8 cellular contexts compared by ENCODE assay signal in the genomic region with DNA sequence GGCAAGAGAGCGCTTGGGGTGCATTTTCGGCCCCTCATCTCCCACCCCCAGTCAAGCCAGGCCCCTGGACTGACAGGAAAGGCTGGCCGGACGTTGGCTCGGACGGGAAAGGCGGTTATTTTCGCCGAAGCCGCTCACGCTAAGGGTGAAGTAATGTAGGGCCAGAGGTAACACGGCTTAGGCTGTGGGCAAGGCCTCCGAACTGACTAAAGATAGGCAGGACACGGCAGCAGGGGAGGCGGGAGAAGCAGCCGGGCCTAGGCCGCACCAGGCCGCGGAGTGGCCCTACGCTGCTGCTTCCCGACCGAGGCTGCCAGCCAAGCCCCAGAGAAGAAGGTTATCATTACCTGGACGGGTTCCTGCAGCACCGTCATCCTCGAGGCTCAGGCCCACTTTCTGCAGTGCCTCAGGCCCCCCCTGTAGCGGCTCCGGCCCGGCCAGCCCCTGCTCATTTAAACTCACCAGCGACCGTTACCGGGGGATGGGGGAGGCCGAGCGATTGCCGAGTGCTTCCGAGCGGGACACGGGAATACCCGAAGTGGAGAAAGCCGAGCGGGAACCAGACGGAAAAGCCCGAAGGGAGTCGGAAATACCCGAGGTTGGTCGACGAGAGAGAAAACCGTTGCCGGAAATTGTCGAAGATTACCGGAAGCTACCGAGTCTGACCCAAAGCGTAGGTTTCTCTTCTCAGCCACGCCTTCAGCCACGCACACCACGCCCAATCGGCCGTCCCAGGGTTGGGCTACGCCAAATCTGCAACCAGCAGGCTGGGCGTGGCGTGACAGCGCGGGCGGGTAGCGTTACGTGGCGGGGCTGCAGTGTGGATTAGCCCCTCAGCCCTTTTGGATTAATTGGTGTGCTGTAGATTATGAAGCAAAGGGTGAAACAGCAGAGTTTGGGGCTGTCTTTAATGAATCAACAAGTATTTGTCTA. TPM values are rescaled to one million over a fixed set of nuclear protein-coding genes. Genes with fewer than 3 reads are reported as not detected.
DNase-seq lines count a peak whose midpoint lies in the region; ATAC-seq and TF ChIP-seq lines count a peak whose summit lies in the region.

A gene with protein sequence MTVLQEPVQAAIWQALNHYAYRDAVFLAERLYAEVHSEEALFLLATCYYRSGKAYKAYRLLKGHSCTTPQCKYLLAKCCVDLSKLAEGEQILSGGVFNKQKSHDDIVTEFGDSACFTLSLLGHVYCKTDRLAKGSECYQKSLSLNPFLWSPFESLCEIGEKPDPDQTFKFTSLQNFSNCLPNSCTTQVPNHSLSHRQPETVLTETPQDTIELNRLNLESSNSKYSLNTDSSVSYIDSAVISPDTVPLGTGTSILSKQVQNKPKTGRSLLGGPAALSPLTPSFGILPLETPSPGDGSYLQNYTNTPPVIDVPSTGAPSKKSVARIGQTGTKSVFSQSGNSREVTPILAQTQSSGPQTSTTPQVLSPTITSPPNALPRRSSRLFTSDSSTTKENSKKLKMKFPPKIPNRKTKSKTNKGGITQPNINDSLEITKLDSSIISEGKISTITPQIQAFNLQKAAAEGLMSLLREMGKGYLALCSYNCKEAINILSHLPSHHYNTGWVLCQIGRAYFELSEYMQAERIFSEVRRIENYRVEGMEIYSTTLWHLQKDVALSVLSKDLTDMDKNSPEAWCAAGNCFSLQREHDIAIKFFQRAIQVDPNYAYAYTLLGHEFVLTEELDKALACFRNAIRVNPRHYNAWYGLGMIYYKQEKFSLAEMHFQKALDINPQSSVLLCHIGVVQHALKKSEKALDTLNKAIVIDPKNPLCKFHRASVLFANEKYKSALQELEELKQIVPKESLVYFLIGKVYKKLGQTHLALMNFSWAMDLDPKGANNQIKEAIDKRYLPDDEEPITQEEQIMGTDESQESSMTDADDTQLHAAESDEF (minus strand): TSS at position 497 of the 933 bp plus-strand sequence. CDS start 123 bp downstream, at position 374.

- peak within 1 kb of the TSS; percentile 96 for H3K4me2 ChIP-seq in PC-9

- H3K79me2 ChIP-seq in PC-9 (ENCODE audit: low read depth), result peaks cover 50% of the 10 kb centered on the region

- H3K36me3 ChIP-seq in PC-9 (ENCODE audit: low read depth) (peaks cover 13% of the 10 kb centered on the region; the same call in 1 of the 2 replicates), mucosa of descending colon (ENCODE audit: low read depth) (no peaks in the 10 kb centered on the region)

- ATAC-seq in GM21619 (IDR thresholded peaks at IDR 0.05; ENCODE audit: unreplicated experiment) (peak; percentile 90), mucosa of descending colon (peak; percentile 97)

- H3K27me3 ChIP-seq in PC-9 (ENCODE audit: insufficient read depth, low read depth), result no peaks in the 10 kb centered on the region

- H4K20me1 ChIP-seq in PC-9 (ENCODE audit: insufficient read depth), result peaks cover 19% of the 10 kb centered on the region

- no peak for TF ChIP-seq CTCF in PC-9 (conservative IDR thresholded peaks at IDR 0.05)
- TF ChIP-seq CTCF in mucosa of descending colon (IDR thresholded peaks at IDR 0.05), result no peak

- H3K27ac ChIP-seq in PC-9 (peak within 1 kb of the TSS; percentile 85), epithelial cell of prostate (peak within 1 kb of the TSS; percentile 89)

- peaks cover 21% of the 10 kb centered on the region for H3F3A ChIP-seq in PC-9 (ENCODE audit: insufficient read depth, low read depth)

- intact Hi-C loops in PC-9 (cut with micrococcal nuclease; ENCODE audit: unreplicated experiment) (no loop called here), mucosa of descending colon (cut with DNase I, micrococcal nuclease) (no loop called here)

- no TSS peak for BruUV-seq in PC-9 (replicated peaks; lab: Mats Ljungman, UMichigan)

- POLR2A ChIA-PET in PC-9 (lab: Charles Lee; ENCODE audit: unreplicated experiment), result interaction anchor here (0.6 to 0.7 kb wide), 3 partner anchors 15 to 1756 kb away, joined by 3 to 14 read pairs (median 3); a partner anchor contains a TSS

- DNase-seq in DMS153 (lab: John Stamatoyannopoulos, UW) (peak; percentile 97), PC-9 (peak; percentile 97 to 98), epithelial cell of prostate (ENCODE audit: low read depth, low spot score) (peak; percentile 72), mucosa of descending colon (peak; percentile 99 to 100 (median 99))
- DNase-seq in Jurkat, Clone E6-1 (ENCODE audit: low read depth, low spot score), result peak; percentile 98
- DNase-seq in activated T-cell treated with anti-CD3 and anti-CD28 coated beads, Interleukin-2, amount 50 U/mL, for 1 hour, result peak; percentile 99
- DNase-seq in stimulated activated CD8-positive, alpha-beta memory T cell treated with anti-CD3 and anti-CD28 coated beads, Interleukin-4, amount 100 ng/mL, for 24 hours (ENCODE audit: low read depth), result peak; percentile 100

- no peaks in the 10 kb centered on the region for H3K9me2 ChIP-seq in PC-9 (ENCODE audit: insufficient read depth)

- peak within 1 kb of the TSS; percentile 83 for H2AFZ ChIP-seq in PC-9

- H3K9me3 ChIP-seq in PC-9 (ENCODE audit: insufficient read depth, low read depth) (no peaks in the 10 kb centered on the region), mucosa of descending colon (no peaks in the 10 kb centered on the region)

- peak within 1 kb of the TSS; percentile 93 for H3K4me3 ChIP-seq in Jurkat, Clone E6-1 (ENCODE audit: low read length)
- H3K4me3 ChIP-seq in PC-9 (peak within 1 kb of the TSS; percentile 87), mucosa of descending colon (peak within 1 kb of the TSS; percentile 41)

- CTCF ChIA-PET in PC-9 (lab: Charles Lee), result interaction anchor here (0.6 kb wide), 1 partner anchor 769 kb away, joined by 3 read pairs; a partner anchor contains a TSS

- H3K4me1 ChIP-seq in PC-9 (replicated peaks; ENCODE audit: insufficient read depth) (peaks cover 32% of the 10 kb centered on the region), mucosa of descending colon (ENCODE audit: low read depth) (peaks cover 13% of the 10 kb centered on the region)

RNA-seq across cellular contexts. Expression of the gene that starts here (rescaled TPM):
- polyA plus RNA-seq in Jurkat, Clone E6-1 (2012; ENCODE audit: insufficient read depth, insufficient read length), result 75.7 TPM
- total RNA-seq in PC-9 (2021), result 58.9 and 94.3 TPM in 2 replicates
- 10 to 100 TPM; 52.0 to 67.5 (median 54.8) TPM for total RNA-seq in mucosa of descending colon

Comparison
In these comparisons a context has a peak if more than half of its experiments do, and no peak if none do; other contexts are left out.
1. Peak in every context shown above with its lines: DNase-seq, ATAC-seq, H3K4me3 ChIP-seq and H3K27ac ChIP-seq.
2. H3K4me3 ChIP-seq: peak in every context shown above with its lines; median percentile 93 in Jurkat, Clone E6-1; 87 in PC-9; 41 in mucosa of descending colon.